In the genomic region with DNA sequence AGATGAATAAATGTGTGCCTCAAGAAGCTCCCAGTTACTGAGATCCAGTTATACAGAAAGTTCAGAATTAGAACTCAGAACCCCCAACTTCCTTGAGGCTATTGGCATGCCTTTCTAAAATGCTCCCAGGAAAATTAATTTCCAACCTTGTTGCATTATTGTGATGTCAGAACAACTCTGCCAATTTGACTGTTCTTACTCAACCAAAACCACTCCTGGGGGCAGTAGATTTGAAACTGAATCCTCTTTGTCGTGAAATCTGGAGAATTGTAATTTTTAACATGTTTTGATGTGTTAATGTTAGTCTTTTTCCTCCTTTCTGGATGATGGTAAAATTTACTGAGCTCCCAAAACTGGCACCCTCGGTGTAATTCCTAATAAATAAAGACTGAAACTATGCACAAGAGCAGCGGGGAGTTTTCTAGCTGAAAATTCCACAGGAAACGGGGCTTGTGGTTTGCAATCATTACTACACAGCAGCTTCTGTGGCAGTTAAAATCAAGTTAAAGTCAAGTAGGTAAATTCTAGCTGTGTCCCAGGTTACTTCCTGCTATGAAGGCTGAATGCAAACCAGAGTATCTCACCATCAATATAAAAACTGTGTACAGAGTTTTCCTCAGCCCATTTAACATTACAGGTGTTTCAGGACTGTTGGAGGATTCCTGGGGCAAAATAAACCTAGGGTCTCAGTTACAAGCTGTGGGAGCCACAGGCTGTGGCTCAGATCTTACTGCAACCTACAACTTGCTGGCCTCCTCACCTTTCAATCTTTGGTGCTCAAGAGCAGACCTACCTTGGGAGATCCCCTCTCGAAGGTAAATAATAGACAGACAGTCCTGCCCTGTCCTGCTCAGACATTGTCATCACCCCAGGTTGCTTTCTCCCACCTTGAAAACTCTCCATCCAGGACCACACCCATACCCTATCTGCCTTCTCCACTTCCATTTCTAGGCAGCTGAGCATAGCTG, we compare ENCODE assay signal across 12 cellular contexts.
DNase-seq lines count a peak whose midpoint lies in the region; ATAC-seq and TF ChIP-seq lines count a peak whose summit lies in the region.
"Had no signal": no experiment of that assay in that cellular context is flagged by ENCODE, and none has a peak within 500 bp of the region (broad histone marks: within the 10 kb centered on the region; RNA-seq: fewer than 3 reads in every experiment).

No MANE protein-coding gene starts in this region.

- no peaks in the 10 kb centered on the region for H3K27me3 Mint-ChIP-seq in activated naive CD4-positive, alpha-beta T cell treated with anti-CD3 and anti-CD28 coated beads, Interleukin-2, amount 50 U/mL, for 24 hours
- peaks cover 17% of the 10 kb centered on the region for H3K27me3 Mint-ChIP-seq in activated naive CD4-positive, alpha-beta T cell treated with anti-CD3 and anti-CD28 coated beads, Interleukin-2, amount 10 ng/mL, durations not matched to agents 7 days and 5 days

- CTCF ChIA-PET in activated naive CD4-positive, alpha-beta T cell treated with anti-CD3 and anti-CD28 coated beads, Interleukin-2, amount 10 ng/mL, durations not matched to agents 7 days and 5 days (lab: Charles Lee) = interaction anchor here (1.7 to 3.1 kb wide), 4 partner anchors 9 to 61 kb away, joined by 8 to 19 read pairs (median 12); no protein-coding TSS in a partner anchor

- no peaks in the 10 kb centered on the region for H3K9me3 Mint-ChIP-seq in activated naive CD4-positive, alpha-beta T cell treated with anti-CD3 and anti-CD28 coated beads, Interleukin-2, amount 50 U/mL, for 24 hours
- H3K9me3 Mint-ChIP-seq in activated naive CD4-positive, alpha-beta T cell treated with anti-CD3 and anti-CD28 coated beads, Interleukin-2, amount 10 ng/mL, durations not matched to agents 7 days and 5 days = no peaks in the 10 kb centered on the region

- in situ Hi-C loops in GM13977 (cut with MboI; ENCODE audit: low pct_unique_long_range_greater_than_20kb, low sequenced_read_pairs, unreplicated experiment) = no loop called here

- H3K27ac Mint-ChIP-seq in activated naive CD4-positive, alpha-beta T cell treated with anti-CD3 and anti-CD28 coated beads, Interleukin-2, amount 50 U/mL, for 24 hours = peak overlapping the region; percentile 74
- H3K27ac Mint-ChIP-seq in activated naive CD4-positive, alpha-beta T cell treated with anti-CD3 and anti-CD28 coated beads, Interleukin-2, amount 10 ng/mL, durations not matched to agents 7 days and 5 days = no peak overlapping the region

- DNase-seq in activated naive CD4-positive, alpha-beta T cell treated with anti-CD3 and anti-CD28 coated beads, Interleukin-2, amount 10 ng/mL, durations not matched to agents 7 days and 5 days = no peak
- DNase-seq in NCI-H526 treated with DMSO at 0.1 percent for 48 hours (lab: John Stamatoyannopoulos, UW) (peak; percentile 55), GM13977 (ENCODE audit: low spot score) (no peak), KG1 (lab: John Stamatoyannopoulos, UW) (no peak)
- DNase-seq in stimulated activated CD4-positive, alpha-beta T cell treated with anti-CD3 and anti-CD28 coated beads, Interleukin-2, amount 100 ng/mL, for 48 hours = no peak
- DNase-seq: AML-193; dorsolateral prefrontal cortex; hypothalamus; stimulated activated CD4-positive, alpha-beta T cell treated with anti-CD3 and anti-CD28 coated beads, Interleukin-12 subunit alpha, Interleukin-12 subunit beta, amount 100 ng/mL, for 4 hours had no signal

- TF ChIP-seq CTCF in GM13977 (IDR thresholded peaks at IDR 0.05; ENCODE audit: extremely low read depth, insufficient read depth, missing control alignments) = no peak

- peak; percentile 64 for ATAC-seq in HG02642 (IDR thresholded peaks at IDR 0.05; ENCODE audit: poor library complexity, unreplicated experiment)
- ATAC-seq in HG03280 (IDR thresholded peaks at IDR 0.05; ENCODE audit: unreplicated experiment) = no peak

- H3K36me3 Mint-ChIP-seq in activated naive CD4-positive, alpha-beta T cell treated with anti-CD3 and anti-CD28 coated beads, Interleukin-2, amount 50 U/mL, for 24 hours = no peaks in the 10 kb centered on the region
- H3K36me3 Mint-ChIP-seq in activated naive CD4-positive, alpha-beta T cell treated with anti-CD3 and anti-CD28 coated beads, Interleukin-2, amount 10 ng/mL, durations not matched to agents 7 days and 5 days = no peaks in the 10 kb centered on the region

- H3K4me1 Mint-ChIP-seq in activated naive CD4-positive, alpha-beta T cell treated with anti-CD3 and anti-CD28 coated beads, Interleukin-2, amount 50 U/mL, for 24 hours = peaks cover 15% of the 10 kb centered on the region
- H3K4me1 Mint-ChIP-seq in activated naive CD4-positive, alpha-beta T cell treated with anti-CD3 and anti-CD28 coated beads, Interleukin-2, amount 10 ng/mL, durations not matched to agents 7 days and 5 days = peaks cover 13% of the 10 kb centered on the region

- peak overlapping the region; percentile 59 for H3K4me3 Mint-ChIP-seq in activated naive CD4-positive, alpha-beta T cell treated with anti-CD3 and anti-CD28 coated beads, Interleukin-2, amount 50 U/mL, for 24 hours
- H3K4me3 Mint-ChIP-seq in activated naive CD4-positive, alpha-beta T cell treated with anti-CD3 and anti-CD28 coated beads, Interleukin-2, amount 10 ng/mL, durations not matched to agents 7 days and 5 days = no peak overlapping the region
